Comparison of ENCODE assay signal across 1 cellular context in the genomic region with DNA sequence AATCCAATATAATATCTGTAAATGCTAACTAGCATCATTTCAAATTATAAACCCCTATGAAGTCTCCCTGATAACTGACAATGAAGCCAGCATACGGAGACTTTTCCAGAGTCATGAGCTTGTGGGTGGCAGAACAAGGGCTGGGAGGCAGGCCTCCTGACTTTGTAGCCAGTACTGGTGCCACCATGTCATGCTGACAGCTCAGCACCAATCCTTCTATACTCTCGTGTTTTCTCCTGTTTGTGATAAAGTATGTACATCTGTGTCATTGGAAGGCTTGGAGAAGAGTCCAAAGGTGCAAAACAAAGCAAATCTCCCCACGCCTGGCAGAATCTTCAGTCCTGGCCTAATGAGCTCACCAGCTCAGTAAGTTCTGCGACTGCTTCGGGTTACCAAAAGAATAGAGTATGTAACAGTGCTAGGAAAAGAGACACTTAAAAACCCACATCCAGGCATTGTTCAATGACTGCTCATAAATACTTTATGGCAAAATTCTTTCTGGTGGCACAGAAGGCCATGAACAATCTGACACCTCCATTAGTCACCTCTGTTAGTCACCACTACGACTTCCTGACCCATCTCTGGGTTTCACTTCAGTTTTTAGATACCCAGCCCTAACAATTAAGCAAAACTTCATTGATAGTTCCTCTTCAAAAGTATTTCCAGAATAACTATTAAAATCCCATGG.
TF ChIP-seq lines count a peak whose summit lies in the region.

No MANE protein-coding gene starts in this region.

TF ChIP-seq in WTC11, 78 proteins besides CTCF, POLR2A, EP300 and RAD21 (continued from another document):
- TF ChIP-seq, protein P1, sequence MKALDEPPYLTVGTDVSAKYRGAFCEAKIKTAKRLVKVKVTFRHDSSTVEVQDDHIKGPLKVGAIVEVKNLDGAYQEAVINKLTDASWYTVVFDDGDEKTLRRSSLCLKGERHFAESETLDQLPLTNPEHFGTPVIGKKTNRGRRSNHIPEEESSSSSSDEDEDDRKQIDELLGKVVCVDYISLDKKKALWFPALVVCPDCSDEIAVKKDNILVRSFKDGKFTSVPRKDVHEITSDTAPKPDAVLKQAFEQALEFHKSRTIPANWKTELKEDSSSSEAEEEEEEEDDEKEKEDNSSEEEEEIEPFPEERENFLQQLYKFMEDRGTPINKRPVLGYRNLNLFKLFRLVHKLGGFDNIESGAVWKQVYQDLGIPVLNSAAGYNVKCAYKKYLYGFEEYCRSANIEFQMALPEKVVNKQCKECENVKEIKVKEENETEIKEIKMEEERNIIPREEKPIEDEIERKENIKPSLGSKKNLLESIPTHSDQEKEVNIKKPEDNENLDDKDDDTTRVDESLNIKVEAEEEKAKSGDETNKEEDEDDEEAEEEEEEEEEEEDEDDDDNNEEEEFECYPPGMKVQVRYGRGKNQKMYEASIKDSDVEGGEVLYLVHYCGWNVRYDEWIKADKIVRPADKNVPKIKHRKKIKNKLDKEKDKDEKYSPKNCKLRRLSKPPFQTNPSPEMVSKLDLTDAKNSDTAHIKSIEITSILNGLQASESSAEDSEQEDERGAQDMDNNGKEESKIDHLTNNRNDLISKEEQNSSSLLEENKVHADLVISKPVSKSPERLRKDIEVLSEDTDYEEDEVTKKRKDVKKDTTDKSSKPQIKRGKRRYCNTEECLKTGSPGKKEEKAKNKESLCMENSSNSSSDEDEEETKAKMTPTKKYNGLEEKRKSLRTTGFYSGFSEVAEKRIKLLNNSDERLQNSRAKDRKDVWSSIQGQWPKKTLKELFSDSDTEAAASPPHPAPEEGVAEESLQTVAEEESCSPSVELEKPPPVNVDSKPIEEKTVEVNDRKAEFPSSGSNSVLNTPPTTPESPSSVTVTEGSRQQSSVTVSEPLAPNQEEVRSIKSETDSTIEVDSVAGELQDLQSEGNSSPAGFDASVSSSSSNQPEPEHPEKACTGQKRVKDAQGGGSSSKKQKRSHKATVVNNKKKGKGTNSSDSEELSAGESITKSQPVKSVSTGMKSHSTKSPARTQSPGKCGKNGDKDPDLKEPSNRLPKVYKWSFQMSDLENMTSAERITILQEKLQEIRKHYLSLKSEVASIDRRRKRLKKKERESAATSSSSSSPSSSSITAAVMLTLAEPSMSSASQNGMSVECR (CRISPR knock-in tag; IDR thresholded peaks at IDR 0.05; ENCODE audit: borderline replicate concordance), result no peak
- TF ChIP-seq, protein P2, sequence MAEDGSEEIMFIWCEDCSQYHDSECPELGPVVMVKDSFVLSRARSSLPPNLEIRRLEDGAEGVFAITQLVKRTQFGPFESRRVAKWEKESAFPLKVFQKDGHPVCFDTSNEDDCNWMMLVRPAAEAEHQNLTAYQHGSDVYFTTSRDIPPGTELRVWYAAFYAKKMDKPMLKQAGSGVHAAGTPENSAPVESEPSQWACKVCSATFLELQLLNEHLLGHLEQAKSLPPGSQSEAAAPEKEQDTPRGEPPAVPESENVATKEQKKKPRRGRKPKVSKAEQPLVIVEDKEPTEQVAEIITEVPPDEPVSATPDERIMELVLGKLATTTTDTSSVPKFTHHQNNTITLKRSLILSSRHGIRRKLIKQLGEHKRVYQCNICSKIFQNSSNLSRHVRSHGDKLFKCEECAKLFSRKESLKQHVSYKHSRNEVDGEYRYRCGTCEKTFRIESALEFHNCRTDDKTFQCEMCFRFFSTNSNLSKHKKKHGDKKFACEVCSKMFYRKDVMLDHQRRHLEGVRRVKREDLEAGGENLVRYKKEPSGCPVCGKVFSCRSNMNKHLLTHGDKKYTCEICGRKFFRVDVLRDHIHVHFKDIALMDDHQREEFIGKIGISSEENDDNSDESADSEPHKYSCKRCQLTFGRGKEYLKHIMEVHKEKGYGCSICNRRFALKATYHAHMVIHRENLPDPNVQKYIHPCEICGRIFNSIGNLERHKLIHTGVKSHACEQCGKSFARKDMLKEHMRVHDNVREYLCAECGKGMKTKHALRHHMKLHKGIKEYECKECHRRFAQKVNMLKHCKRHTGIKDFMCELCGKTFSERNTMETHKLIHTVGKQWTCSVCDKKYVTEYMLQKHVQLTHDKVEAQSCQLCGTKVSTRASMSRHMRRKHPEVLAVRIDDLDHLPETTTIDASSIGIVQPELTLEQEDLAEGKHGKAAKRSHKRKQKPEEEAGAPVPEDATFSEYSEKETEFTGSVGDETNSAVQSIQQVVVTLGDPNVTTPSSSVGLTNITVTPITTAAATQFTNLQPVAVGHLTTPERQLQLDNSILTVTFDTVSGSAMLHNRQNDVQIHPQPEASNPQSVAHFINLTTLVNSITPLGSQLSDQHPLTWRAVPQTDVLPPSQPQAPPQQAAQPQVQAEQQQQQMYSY (CRISPR knock-in tag; IDR thresholded peaks at IDR 0.05), result no peak
- TF ChIP-seq FOXK1 (CRISPR knock-in tag; IDR thresholded peaks at IDR 0.05) (no peak), SMAD3 (CRISPR knock-in tag; IDR thresholded peaks at IDR 0.05; ENCODE audit: borderline replicate concordance) (no peak), OVOL2 (CRISPR knock-in tag; IDR thresholded peaks at IDR 0.05; ENCODE audit: borderline replicate concordance) (no peak)
- TF ChIP-seq, protein P3, sequence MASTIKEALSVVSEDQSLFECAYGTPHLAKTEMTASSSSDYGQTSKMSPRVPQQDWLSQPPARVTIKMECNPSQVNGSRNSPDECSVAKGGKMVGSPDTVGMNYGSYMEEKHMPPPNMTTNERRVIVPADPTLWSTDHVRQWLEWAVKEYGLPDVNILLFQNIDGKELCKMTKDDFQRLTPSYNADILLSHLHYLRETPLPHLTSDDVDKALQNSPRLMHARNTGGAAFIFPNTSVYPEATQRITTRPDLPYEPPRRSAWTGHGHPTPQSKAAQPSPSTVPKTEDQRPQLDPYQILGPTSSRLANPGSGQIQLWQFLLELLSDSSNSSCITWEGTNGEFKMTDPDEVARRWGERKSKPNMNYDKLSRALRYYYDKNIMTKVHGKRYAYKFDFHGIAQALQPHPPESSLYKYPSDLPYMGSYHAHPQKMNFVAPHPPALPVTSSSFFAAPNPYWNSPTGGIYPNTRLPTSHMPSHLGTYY (CRISPR knock-in tag; IDR thresholded peaks at IDR 0.05), result no peak
- TF ChIP-seq, protein P4, sequence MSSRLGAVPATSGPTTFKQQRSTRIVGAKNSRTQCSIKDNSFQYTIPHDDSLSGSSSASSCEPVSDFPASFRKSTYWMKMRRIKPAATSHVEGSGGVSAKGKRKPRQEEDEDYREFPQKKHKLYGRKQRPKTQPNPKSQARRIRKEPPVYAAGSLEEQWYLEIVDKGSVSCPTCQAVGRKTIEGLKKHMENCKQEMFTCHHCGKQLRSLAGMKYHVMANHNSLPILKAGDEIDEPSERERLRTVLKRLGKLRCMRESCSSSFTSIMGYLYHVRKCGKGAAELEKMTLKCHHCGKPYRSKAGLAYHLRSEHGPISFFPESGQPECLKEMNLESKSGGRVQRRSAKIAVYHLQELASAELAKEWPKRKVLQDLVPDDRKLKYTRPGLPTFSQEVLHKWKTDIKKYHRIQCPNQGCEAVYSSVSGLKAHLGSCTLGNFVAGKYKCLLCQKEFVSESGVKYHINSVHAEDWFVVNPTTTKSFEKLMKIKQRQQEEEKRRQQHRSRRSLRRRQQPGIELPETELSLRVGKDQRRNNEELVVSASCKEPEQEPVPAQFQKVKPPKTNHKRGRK (CRISPR knock-in tag; IDR thresholded peaks at IDR 0.05; ENCODE audit: borderline replicate concordance), result no peak
